ENCODE assay signal across 8 cellular contexts in genomic region chr7:66140924-66141323, GRCh38. TPM values are rescaled to one million over a fixed set of nuclear protein-coding genes. Genes with fewer than 3 reads are reported as not detected.
A peak's percentile ranks its signal among the peaks of the same experiment; 100 is the strongest.
DNase-seq lines count a peak whose midpoint lies in the region; ATAC-seq and TF ChIP-seq lines count a peak whose summit lies in the region.

No MANE protein-coding gene starts in this region.

- peaks cover 44% of the 10 kb centered on the region for H3K79me2 ChIP-seq in mammary epithelial cell (ENCODE audit: insufficient read depth, low read length)

- H3K27ac ChIP-seq in AG04450 (ENCODE audit: low read depth, low read length) (no peak overlapping the region), mammary epithelial cell (ENCODE audit: insufficient read depth, low read depth, low read length) (peak overlapping the region; percentile 7), suprapubic skin (peak overlapping the region; percentile 63)

- dilution Hi-C loops in mammary epithelial cell (cut with HindIII; ENCODE audit: low sequenced_read_pairs) = no loop called here

- TF ChIP-seq POLR2A in suprapubic skin (IDR thresholded peaks at IDR 0.05) = no peak

- TF ChIP-seq CTCF in AG04450 (IDR thresholded peaks at IDR 0.05; ENCODE audit: low read depth, low read length) (peak; percentile 77), LNCAP (IDR thresholded peaks at IDR 0.05) (peak; percentile 67), mammary epithelial cell (conservative IDR thresholded peaks at IDR 0.05 in 1 of 2, IDR thresholded peaks at IDR 0.05 in 1 of 2; ENCODE audit: extremely low read depth in 1 of 2, insufficient read depth in 1 of 2, low read depth in 1 of 2, low read length in 2 of 2) (peak; percentile 40 to 76), suprapubic skin (IDR thresholded peaks at IDR 0.05) (peak; percentile 42 to 44)

- intact Hi-C loops in mammary epithelial cell (cut with micrococcal nuclease) = loop anchor here (1.0 to 10.0 kb wide), 7 partner anchors 66 to 401 kb away; partner anchors contain the start of gene TPST1

- no peaks in the 10 kb centered on the region for H3K4me1 Mint-ChIP-seq in activated naive CD8-positive, alpha-beta T cell treated with anti-CD3 and anti-CD28 coated beads for 36 hours

- WGBS in mammary epithelial cell (ENCODE audit: low coverage, missing lambda C conversion rate) = 48% methylated on average over 4 of the region's 4 CpGs
- 15% methylated on average over 4 of the region's 4 CpGs for WGBS in suprapubic skin

- TF ChIP-seq EP300 in suprapubic skin (IDR thresholded peaks at IDR 0.05) = no peak

- no peak overlapping the region for H3K27ac Mint-ChIP-seq in activated naive CD8-positive, alpha-beta T cell treated with anti-CD3 and anti-CD28 coated beads for 36 hours

- no peaks in the 10 kb centered on the region for H4K20me1 ChIP-seq in mammary epithelial cell (ENCODE audit: insufficient read depth, low read length)

- peaks cover 20% of the 10 kb centered on the region for H3K4me1 ChIP-seq in mammary epithelial cell (ENCODE audit: insufficient read depth, low read length)
- peaks cover 41% of the 10 kb centered on the region for H3K4me1 ChIP-seq in suprapubic skin

- no peaks in the 10 kb centered on the region for H3K27me3 Mint-ChIP-seq in activated naive CD8-positive, alpha-beta T cell treated with anti-CD3 and anti-CD28 coated beads for 36 hours

- BruUV-seq in mammary epithelial cell (replicated peaks; lab: Mats Ljungman, UMichigan) = no TSS peak

- no peaks in the 10 kb centered on the region for H3K9me3 ChIP-seq in AG04450 (ENCODE audit: control insufficient read depth, insufficient read depth, low read length)
- no peaks in the 10 kb centered on the region for H3K9me3 ChIP-seq in mammary epithelial cell (replicated peaks; ENCODE audit: insufficient read depth, low read length)
- no peaks in the 10 kb centered on the region for H3K9me3 ChIP-seq in suprapubic skin

- H3K4me3 ChIP-seq in AG04450 (ENCODE audit: low read depth, low read length) (no peak overlapping the region), mammary epithelial cell (replicated peaks in 1 of 3; ENCODE audit: insufficient read depth in 1 of 3, low read depth in 2 of 3, low read length in 3 of 3) (no peak overlapping the region), suprapubic skin (no peak overlapping the region)

- CTCF ChIA-PET in AG04450 (lab: Charles Lee) = interaction anchor here (0.5 to 2.6 kb wide), 26 partner anchors 9 to 678 kb away, joined by 3 to 10 read pairs (median 3); partner anchors contain the start of gene TPST1
- CTCF ChIA-PET in mammary epithelial cell (lab: Charles Lee; ENCODE audit: low non-redundant PET) = interaction anchor here (0.6 kb wide), 1 partner anchor 47 kb away, joined by 3 read pairs; no protein-coding TSS in a partner anchor

- H3K36me3 Mint-ChIP-seq in activated naive CD8-positive, alpha-beta T cell treated with anti-CD3 and anti-CD28 coated beads for 36 hours = peaks cover 36% of the 10 kb centered on the region

- H3K27me3 ChIP-seq in AG04450 (ENCODE audit: control insufficient read depth, insufficient read depth, low read length) (no peaks in the 10 kb centered on the region), mammary epithelial cell (ENCODE audit: insufficient read depth, low read length) (no peaks in the 10 kb centered on the region), suprapubic skin (no peaks in the 10 kb centered on the region)

- H3K4me2 ChIP-seq in mammary epithelial cell (ENCODE audit: insufficient read depth, low read depth, low read length) = no peak overlapping the region

- ATAC-seq in HG03280 (IDR thresholded peaks at IDR 0.05; ENCODE audit: unreplicated experiment) (no peak), HG03442 (IDR thresholded peaks at IDR 0.05; ENCODE audit: unreplicated experiment) (no peak)

- in situ Hi-C loops in mammary epithelial cell (cut with MboI; ENCODE audit: low sequenced_read_pairs in 2 of 2) = no loop called here

- POLR2A ChIA-PET in AG04450 (lab: Yijun Ruan, JAX) = interaction anchor here (0.6 to 1.1 kb wide), 2 partner anchors 29 to 110 kb away, joined by 3 to 17 read pairs; no protein-coding TSS in a partner anchor

- DNase-seq in AG04450 (ENCODE audit: low read depth, low spot score) (no peak), mammary epithelial cell (peak; percentile 56), kidney glomerular epithelial cell (lab: John Stamatoyannopoulos, UW) (peak; percentile 38), suprapubic skin (ENCODE audit: low spot score in 2 of 2) (peak; percentile 78 to 86)
- DNase-seq in activated naive CD8-positive, alpha-beta T cell treated with anti-CD3 and anti-CD28 coated beads for 36 hours = no peak

- H3K9ac ChIP-seq in mammary epithelial cell (ENCODE audit: insufficient read depth, low read length) = no peak overlapping the region

- H2AFZ ChIP-seq in mammary epithelial cell (ENCODE audit: low read depth, low read length) = no peak overlapping the region

- no peak overlapping the region for H3K4me3 Mint-ChIP-seq in activated naive CD8-positive, alpha-beta T cell treated with anti-CD3 and anti-CD28 coated beads for 36 hours

- H3K36me3 ChIP-seq in mammary epithelial cell (ENCODE audit: insufficient read depth, low read length) (peaks cover 19% of the 10 kb centered on the region), suprapubic skin (peaks cover 30% of the 10 kb centered on the region)

- H3K9me3 Mint-ChIP-seq in activated naive CD8-positive, alpha-beta T cell treated with anti-CD3 and anti-CD28 coated beads for 36 hours = no peaks in the 10 kb centered on the region

RNA-seq across cellular contexts. Expression of gene CRCP, which starts 26.3 kb away (rescaled TPM):
- polyA plus RNA-seq in AG04450 (2011; rRNA removed) (26.0 and 28.5 TPM in 2 replicates), mammary epithelial cell (34.1 TPM)
- 42.5 and 46.2 TPM in 2 replicates for polyA minus RNA-seq in AG04450 (2011; rRNA and poly(A)+ RNA removed)
- total RNA-seq in mammary epithelial cell (10 to 100 TPM; 34.7 to 35.3 TPM), suprapubic skin (10 to 100 TPM; 33.8 to 67.2 (median 42.8) TPM)
- polyA minus RNA-seq in mammary epithelial cell = 123 TPM
- 10 to 100 TPM; 33.8 to 34.8 TPM for total RNA-seq in activated naive CD8-positive, alpha-beta T cell treated with anti-CD3 and anti-CD28 coated beads for 36 hours

Comparison
In these comparisons a context has a peak if more than half of its experiments do, and no peak if none do; other contexts are left out.
1. DNase-seq: peak in mammary epithelial cell (single experiment), kidney glomerular epithelial cell (single experiment) and suprapubic skin (2 of 2); none in AG04450 (single experiment) and activated naive CD8-positive, alpha-beta T cell treated with anti-CD3 and anti-CD28 coated beads for 36 hours (single experiment).
2. Peak in every context shown above with its lines, with median percentiles within 50 percentile points of each other: CTCF ChIP-seq.